In the genomic region with DNA sequence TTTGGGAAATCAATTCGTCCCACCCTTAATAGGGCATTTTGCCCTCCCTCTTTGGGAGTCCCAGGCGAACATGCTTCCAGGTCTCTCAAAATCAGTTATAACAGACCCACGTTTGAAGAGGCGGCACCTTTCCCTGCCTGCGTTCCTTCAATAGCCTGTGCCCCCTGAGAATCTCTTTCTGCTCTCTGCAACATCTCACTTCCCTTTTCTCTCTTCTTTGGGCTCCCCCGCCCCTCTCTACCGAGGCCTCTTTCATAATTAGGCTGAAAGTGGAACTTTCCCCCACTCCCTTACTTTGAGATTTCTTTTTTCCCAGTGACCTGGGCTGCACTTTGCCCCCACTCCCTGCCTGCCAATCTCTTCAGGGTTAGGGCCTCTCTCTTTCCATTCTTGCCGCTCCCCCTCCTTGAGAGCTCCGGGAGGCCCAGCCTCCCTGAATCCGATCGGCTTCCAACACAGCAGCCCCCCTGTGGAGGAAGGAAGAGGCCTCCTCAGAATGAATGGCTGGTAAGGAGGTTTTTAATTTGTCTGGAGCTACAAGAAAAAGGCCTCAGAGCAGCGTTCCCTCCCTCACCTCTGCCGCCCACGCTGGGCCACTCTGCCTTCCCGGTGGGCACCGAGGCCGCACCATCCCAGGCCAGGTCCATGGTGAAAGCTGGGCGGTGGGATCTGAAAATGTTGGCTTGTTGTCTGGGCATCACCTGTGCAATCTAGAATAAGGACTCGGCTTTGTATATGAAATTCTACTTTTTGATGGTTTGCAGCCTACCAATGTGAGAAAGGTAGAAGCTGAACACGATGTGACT, we compare ENCODE assay signal across 9 cellular contexts.
DNase-seq lines count a peak whose midpoint lies in the region; ATAC-seq and TF ChIP-seq lines count a peak whose summit lies in the region.
"Had no signal": no experiment of that assay in that cellular context is flagged by ENCODE, and none has a peak within 500 bp of the region (broad histone marks: within the 10 kb centered on the region; RNA-seq: fewer than 3 reads in every experiment).

No MANE protein-coding gene starts in this region.

- H3K27ac ChIP-seq in foreskin keratinocyte: no peak overlapping the region

- peak; percentile 88 to 92 for DNase-seq in NOMO-1 (lab: John Stamatoyannopoulos, UW; ENCODE audit: unreplicated experiment in 2 of 2)
- DNase-seq in naive B cell: peak; percentile 77
- no peak for DNase-seq in HPDE6-E6E7 (ENCODE audit: extremely low spot score)
- no peak for DNase-seq in activated CD4-positive, alpha-beta memory T cell treated with anti-CD3 and anti-CD28 coated beads for 36 hours
- no peak for DNase-seq in hepatic stellate cell (ENCODE audit: low spot score)
- no peak for DNase-seq in foreskin keratinocyte
- DNase-seq: activated naive CD8-positive, alpha-beta T cell treated with anti-CD3 and anti-CD28 coated beads, Interleukin-2, amount 10 ng/mL, durations not matched to agents 7 days and 5 days had no signal

- H3K4me3 Mint-ChIP-seq in naive B cell: peak overlapping the region; percentile 63 to 96 (median 89)
- no peak overlapping the region for H3K4me3 Mint-ChIP-seq in activated CD4-positive, alpha-beta memory T cell treated with anti-CD3 and anti-CD28 coated beads for 36 hours
- H3K4me3 Mint-ChIP-seq: activated naive CD8-positive, alpha-beta T cell treated with anti-CD3 and anti-CD28 coated beads, Interleukin-2, amount 10 ng/mL, durations not matched to agents 7 days and 5 days had no signal

- TF ChIP-seq CTCF in foreskin keratinocyte (conservative IDR thresholded peaks at IDR 0.05): no peak

- POLR2A ChIA-PET in activated CD4-positive, alpha-beta memory T cell treated with anti-CD3 and anti-CD28 coated beads for 36 hours (lab: Charles Lee): no interaction called here

- peaks cover 18 to 39% (median 32%) of the 10 kb centered on the region in 3 donors for H3K4me1 Mint-ChIP-seq in naive B cell
- no peaks in the 10 kb centered on the region for H3K4me1 Mint-ChIP-seq in activated CD4-positive, alpha-beta memory T cell treated with anti-CD3 and anti-CD28 coated beads for 36 hours (ENCODE audit: low read depth)

- H3K27me3 ChIP-seq in foreskin keratinocyte: peaks cover 33% of the 10 kb centered on the region

- ATAC-seq in GM18867 (IDR thresholded peaks at IDR 0.05; ENCODE audit: unreplicated experiment): peak; percentile 96
- peak; percentile 96 for ATAC-seq in HG02678 (IDR thresholded peaks at IDR 0.05; ENCODE audit: unreplicated experiment)
- ATAC-seq in naive B cell (ENCODE audit: low read depth in 2 of 2): peak; percentile 96 to 97
- no peak for ATAC-seq in foreskin keratinocyte

- peak overlapping the region in 5 of 6 donors; percentile 24 to 93 (median 92) for H3K27ac Mint-ChIP-seq in naive B cell
- H3K27ac Mint-ChIP-seq in activated CD4-positive, alpha-beta memory T cell treated with anti-CD3 and anti-CD28 coated beads for 36 hours: no peak overlapping the region
- H3K27ac Mint-ChIP-seq: activated naive CD8-positive, alpha-beta T cell treated with anti-CD3 and anti-CD28 coated beads, Interleukin-2, amount 10 ng/mL, durations not matched to agents 7 days and 5 days had no signal

- no peaks in the 10 kb centered on the region for H3K4me1 ChIP-seq in foreskin keratinocyte

- CTCF ChIA-PET in activated CD4-positive, alpha-beta memory T cell treated with anti-CD3 and anti-CD28 coated beads for 36 hours (lab: Charles Lee): no interaction called here

- no peaks in the 10 kb centered on the region for H3K27me3 Mint-ChIP-seq in naive B cell
- peaks cover 2% of the 10 kb centered on the region for H3K27me3 Mint-ChIP-seq in activated CD4-positive, alpha-beta memory T cell treated with anti-CD3 and anti-CD28 coated beads for 36 hours

- H3K9me3 Mint-ChIP-seq in naive B cell: peaks cover 0 to 5% (median 0%) of the 10 kb centered on the region in 7 donors
- H3K9me3 Mint-ChIP-seq in activated CD4-positive, alpha-beta memory T cell treated with anti-CD3 and anti-CD28 coated beads for 36 hours: no peaks in the 10 kb centered on the region
- H3K9me3 Mint-ChIP-seq: activated naive CD8-positive, alpha-beta T cell treated with anti-CD3 and anti-CD28 coated beads, Interleukin-2, amount 10 ng/mL, durations not matched to agents 7 days and 5 days had no signal

- intact Hi-C loops in activated CD4-positive, alpha-beta memory T cell treated with anti-CD3 and anti-CD28 coated beads for 36 hours (cut with micrococcal nuclease): no loop called here

- no peaks in the 10 kb centered on the region for H3K36me3 Mint-ChIP-seq in naive B cell
- peaks cover 5% of the 10 kb centered on the region for H3K36me3 Mint-ChIP-seq in activated CD4-positive, alpha-beta memory T cell treated with anti-CD3 and anti-CD28 coated beads for 36 hours

Comparison
In these comparisons a context has a peak if more than half of its experiments do, and no peak if none do; other contexts are left out.
1. DNase-seq: peak in NOMO-1 (2 of 2) and naive B cell (single experiment); none in HPDE6-E6E7 (single experiment), activated CD4-positive, alpha-beta memory T cell treated with anti-CD3 and anti-CD28 coated beads for 36 hours (single experiment), hepatic stellate cell (single experiment) and foreskin keratinocyte (0 of 2).